1 cellular context compared by ENCODE assay signal in genomic region chr3:69008980-69009379, GRCh38.
A peak's percentile ranks its signal among the peaks of the same experiment; 100 is the strongest.
TF ChIP-seq lines count a peak whose summit lies in the region.

No MANE protein-coding gene starts in this region.

TF ChIP-seq in endothelial cell of umbilical vein, 7 proteins besides CTCF, POLR2A, EP300 and RAD21:
- TF ChIP-seq, protein P1, sequence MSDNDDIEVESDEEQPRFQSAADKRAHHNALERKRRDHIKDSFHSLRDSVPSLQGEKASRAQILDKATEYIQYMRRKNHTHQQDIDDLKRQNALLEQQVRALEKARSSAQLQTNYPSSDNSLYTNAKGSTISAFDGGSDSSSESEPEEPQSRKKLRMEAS (IDR thresholded peaks at IDR 0.05; ENCODE audit: insufficient read depth, insufficient read length), result peak; percentile 27
- TF ChIP-seq FOS (IDR thresholded peaks at IDR 0.05; ENCODE audit: borderline replicate concordance, insufficient read depth, low read length) (peak; percentile 18), JUN (IDR thresholded peaks at IDR 0.05; ENCODE audit: borderline replicate concordance, insufficient read depth, insufficient read length, low read depth) (peak; percentile 34), EZH2 (IDR thresholded peaks at IDR 0.05; ENCODE audit: borderline replicate concordance, low read depth, low read length, severe bottlenecking) (no peak), MYC (IDR thresholded peaks at IDR 0.05; ENCODE audit: low read depth, low read length) (no peak), GATA2 (IDR thresholded peaks at IDR 0.05; ENCODE audit: insufficient read depth, insufficient read length, low read depth, low read length) (no peak), POLR2AphosphoS5 (IDR thresholded peaks at IDR 0.05; ENCODE audit: insufficient read depth, low read depth, low read length) (peak; percentile 20)
